In the genomic region with DNA sequence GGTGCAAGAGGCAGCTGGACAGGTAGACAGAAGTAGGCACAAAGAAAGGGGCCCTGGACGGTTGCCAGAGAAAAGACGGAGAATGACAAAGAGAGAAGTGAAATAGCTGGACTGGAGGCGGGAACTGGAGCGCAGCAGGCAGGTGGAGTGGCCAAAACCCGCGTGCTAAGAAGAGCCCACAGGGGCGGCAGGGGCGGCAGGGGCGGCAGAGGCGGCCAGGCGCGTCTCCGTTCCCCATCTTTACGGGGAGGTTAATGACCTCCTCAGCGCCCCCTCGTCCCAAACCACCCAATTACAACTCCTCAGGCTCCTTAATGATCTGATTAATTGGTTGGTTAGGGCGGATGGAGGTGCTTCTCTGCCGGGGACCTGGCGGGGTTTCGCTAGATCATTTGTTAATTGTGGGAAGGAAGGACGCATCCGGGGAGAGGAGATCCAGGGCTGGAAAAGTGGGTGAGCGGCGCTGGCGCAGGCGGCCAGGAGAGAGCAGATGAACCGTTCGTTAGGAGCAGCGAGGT, we compare ENCODE assay signal across 17 cellular contexts. TPM values are rescaled to one million over a fixed set of nuclear protein-coding genes. Genes with fewer than 3 reads are reported as not detected.
DNase-seq lines count a peak whose midpoint lies in the region; ATAC-seq lines count a peak whose summit lies in the region.
"Had no signal": no experiment of that assay in that cellular context is flagged by ENCODE, and none has a peak within 500 bp of the region (broad histone marks: within the 10 kb centered on the region; RNA-seq: fewer than 3 reads in every experiment).

No MANE protein-coding gene starts in this region.

- H3K36me3 Mint-ChIP-seq in activated T-cell treated with anti-CD3 and anti-CD28 coated beads, Interleukin-2, amount 50 U/mL, for 72 hours (ENCODE audit: insufficient read depth in 2 of 2) = no peaks in the 10 kb centered on the region
- no peaks in the 10 kb centered on the region for H3K36me3 Mint-ChIP-seq in stimulated activated effector memory CD8-positive, alpha-beta T cell treated with anti-CD3 and anti-CD28 coated beads, Interleukin-12 subunit alpha, Interleukin-12 subunit beta, amount 100 ng/mL, for 72 hours

- peak overlapping the region; percentile 55 for H3K9ac ChIP-seq in mesendoderm (ENCODE audit: low read length)

- H3K18ac ChIP-seq in mesendoderm (ENCODE audit: low read length) = no peak overlapping the region

- peak overlapping the region; percentile 20 for H3K23ac ChIP-seq in mesendoderm (ENCODE audit: low read length)

- peak overlapping the region; percentile 25 to 54 for H3K4me3 Mint-ChIP-seq in activated T-cell treated with anti-CD3 and anti-CD28 coated beads, Interleukin-2, amount 50 U/mL, for 72 hours
- H3K4me3 Mint-ChIP-seq in stimulated activated effector memory CD8-positive, alpha-beta T cell treated with anti-CD3 and anti-CD28 coated beads, Interleukin-12 subunit alpha, Interleukin-12 subunit beta, amount 100 ng/mL, for 72 hours = peak overlapping the region; percentile 30
- H3K4me3 Mint-ChIP-seq: central memory CD8-positive, alpha-beta T cell; natural killer cell had no signal

- H3K9me3 Mint-ChIP-seq in activated T-cell treated with anti-CD3 and anti-CD28 coated beads, Interleukin-2, amount 50 U/mL, for 72 hours = no peaks in the 10 kb centered on the region
- no peaks in the 10 kb centered on the region for H3K9me3 Mint-ChIP-seq in stimulated activated effector memory CD8-positive, alpha-beta T cell treated with anti-CD3 and anti-CD28 coated beads, Interleukin-12 subunit alpha, Interleukin-12 subunit beta, amount 100 ng/mL, for 72 hours
- H3K9me3 Mint-ChIP-seq: central memory CD8-positive, alpha-beta T cell; natural killer cell had no signal

- DNase-seq in activated T-cell treated with anti-CD3 and anti-CD28 coated beads, Interleukin-2, amount 50 U/mL, for 72 hours = no peak
- DNase-seq in activated T-cell treated with anti-CD3 and anti-CD28 coated beads, Interleukin-2, amount 50 U/mL, for 1 hour = no peak
- peak; percentile 12 for DNase-seq in NOMO-1 treated with dmso at 0.1 percent for 144 hours (lab: John Stamatoyannopoulos, UW; ENCODE audit: unreplicated experiment)
- DNase-seq in mesendoderm = no peak
- DNase-seq in stimulated activated effector memory CD8-positive, alpha-beta T cell treated with anti-CD3 and anti-CD28 coated beads, Interleukin-12 subunit alpha, Interleukin-12 subunit beta, amount 100 ng/mL, for 72 hours (ENCODE audit: low spot score in 2 of 2) = no peak
- DNase-seq in ACHN = no peak
- DNase-seq: activated CD4-positive, alpha-beta T cell treated with anti-CD3 and anti-CD28 coated beads for 4 hours; EL; natural killer cell; NCI-H1436 treated with DMSO at 0.1 percent for 48 hours; NCI-H345; substantia nigra; T-helper 9 cell had no signal

- H4K8ac ChIP-seq in mesendoderm (ENCODE audit: low read depth, low read length) = no peak overlapping the region

- H3K4me1 ChIP-seq in mesendoderm (ENCODE audit: control insufficient read depth, low read depth, low read length) = peaks cover 6% of the 10 kb centered on the region

- H2BK15ac ChIP-seq in mesendoderm (replicated peaks; ENCODE audit: low read depth) = no peak overlapping the region

- no peaks in the 10 kb centered on the region for H3K36me3 ChIP-seq in mesendoderm (ENCODE audit: control insufficient read depth, insufficient read depth, low read length)

- H2BK5ac ChIP-seq in mesendoderm (ENCODE audit: low read length) = no peak overlapping the region

- H2AK5ac ChIP-seq in mesendoderm (ENCODE audit: low read length) = no peak overlapping the region

- peak overlapping the region; percentile 52 for H3K56ac ChIP-seq in mesendoderm (ENCODE audit: low read length)

- no CpG with 5 or more reads among the region's 29 CpGs for WGBS in mesendoderm (ENCODE audit: extremely low coverage, insufficient coverage, low lambda C conversion rate)

- no peak overlapping the region for H3K27ac ChIP-seq in mesendoderm (ENCODE audit: low read depth, low read length)

- in situ Hi-C loops in ACHN (cut with HindIII; ENCODE audit: low pct_ligation_motif_present, low pct_unique_long_range_greater_than_20kb, low sequenced_read_pairs) = no loop called here

- peaks cover 79% of the 10 kb centered on the region for H3K27me3 ChIP-seq in mesendoderm (ENCODE audit: insufficient read depth, low read length, poor library complexity)

- no peak for ATAC-seq in activated T-cell treated with anti-CD3 and anti-CD28 coated beads, Interleukin-2, amount 50 U/mL, for 72 hours (replicated peaks in 1 of 2)
- no peak for ATAC-seq in stimulated activated effector memory CD8-positive, alpha-beta T cell treated with anti-CD3 and anti-CD28 coated beads, Interleukin-12 subunit alpha, Interleukin-12 subunit beta, amount 100 ng/mL, for 72 hours
- ATAC-seq in HG02970 (IDR thresholded peaks at IDR 0.05; ENCODE audit: low FRiP score, unreplicated experiment) (no peak), GM18519 (IDR thresholded peaks at IDR 0.05; ENCODE audit: low FRiP score, unreplicated experiment) (no peak)
- ATAC-seq: left lobe of liver, natural killer cell had no signal

- H3K4me2 ChIP-seq in mesendoderm (ENCODE audit: low read length) = peak overlapping the region; percentile 45

- H3K27me3 Mint-ChIP-seq in activated T-cell treated with anti-CD3 and anti-CD28 coated beads, Interleukin-2, amount 50 U/mL, for 72 hours (ENCODE audit: low read depth) = peaks cover 95% of the 10 kb centered on the region

- H3K4ac ChIP-seq in mesendoderm (ENCODE audit: low read depth, low read length) = no peak overlapping the region

- H3K79me2 ChIP-seq in mesendoderm (ENCODE audit: control insufficient read depth, insufficient read depth, low read length) = peaks cover 1% of the 10 kb centered on the region

- H3K79me1 ChIP-seq in mesendoderm (ENCODE audit: low read length) = no peaks in the 10 kb centered on the region

- H3K4me1 Mint-ChIP-seq in activated T-cell treated with anti-CD3 and anti-CD28 coated beads, Interleukin-2, amount 50 U/mL, for 72 hours (ENCODE audit: low read depth) = peaks cover 28% of the 10 kb centered on the region
- H3K4me1 Mint-ChIP-seq in stimulated activated effector memory CD8-positive, alpha-beta T cell treated with anti-CD3 and anti-CD28 coated beads, Interleukin-12 subunit alpha, Interleukin-12 subunit beta, amount 100 ng/mL, for 72 hours = peaks cover 22% of the 10 kb centered on the region

- H3K27ac Mint-ChIP-seq in activated T-cell treated with anti-CD3 and anti-CD28 coated beads, Interleukin-2, amount 50 U/mL, for 72 hours = no peak overlapping the region
- H3K27ac Mint-ChIP-seq in stimulated activated effector memory CD8-positive, alpha-beta T cell treated with anti-CD3 and anti-CD28 coated beads, Interleukin-12 subunit alpha, Interleukin-12 subunit beta, amount 100 ng/mL, for 72 hours = no peak overlapping the region
- H3K27ac Mint-ChIP-seq: natural killer cell had no signal

- no peak overlapping the region for H4K5ac ChIP-seq in mesendoderm (ENCODE audit: low read length)

- H3K4me3 ChIP-seq in mesendoderm (ENCODE audit: low read length) = no peak overlapping the region

- no peak overlapping the region for H2BK120ac ChIP-seq in mesendoderm (ENCODE audit: low read depth, low read length)

RNA-seq across cellular contexts. Expression of gene HOXB9, which starts 15.4 kb away (rescaled TPM):
- 10 to 100 TPM; 15.0 to 23.0 TPM for total RNA-seq in activated T-cell treated with anti-CD3 and anti-CD28 coated beads, Interleukin-2, amount 50 U/mL, for 72 hours
- polyA plus RNA-seq in mesendoderm (2013, experiment 1 of 2) = 0.17 TPM
- 0.10 TPM for polyA plus RNA-seq in mesendoderm (2013, experiment 2 of 2)

RNA-seq across cellular contexts. Expression of gene HOXB8, which starts 26.5 kb away (rescaled TPM):
- not detected for total RNA-seq in activated T-cell treated with anti-CD3 and anti-CD28 coated beads, Interleukin-2, amount 50 U/mL, for 72 hours
- polyA plus RNA-seq in mesendoderm (2013, experiment 1 of 2) = not detected
- not detected for polyA plus RNA-seq in mesendoderm (2013, experiment 2 of 2)
- total RNA-seq: natural killer cell had no signal

RNA-seq across cellular contexts. Expression of gene HOXB7, which starts 30.8 kb away (rescaled TPM):
- 1 to 10 TPM; 1.3 to 1.6 TPM for total RNA-seq in activated T-cell treated with anti-CD3 and anti-CD28 coated beads, Interleukin-2, amount 50 U/mL, for 72 hours
- not detected for polyA plus RNA-seq in mesendoderm (2013, experiment 1 of 2)
- polyA plus RNA-seq in mesendoderm (2013, experiment 2 of 2) = 0.04 TPM

RNA-seq across cellular contexts. Expression of gene HOXB6, which starts 36.8 kb away (rescaled TPM):
- under 1 TPM; 0.24 to 0.51 TPM for total RNA-seq in activated T-cell treated with anti-CD3 and anti-CD28 coated beads, Interleukin-2, amount 50 U/mL, for 72 hours
- polyA plus RNA-seq in mesendoderm (2013, experiment 1 of 2) = not detected
- polyA plus RNA-seq in mesendoderm (2013, experiment 2 of 2) = not detected
- total RNA-seq: natural killer cell had no signal

RNA-seq across cellular contexts. Expression of gene HOXB5, which starts 48.0 kb away (rescaled TPM):
- not detected for total RNA-seq in activated T-cell treated with anti-CD3 and anti-CD28 coated beads, Interleukin-2, amount 50 U/mL, for 72 hours
- polyA plus RNA-seq in mesendoderm (2013, experiment 1 of 2) = not detected
- polyA plus RNA-seq in mesendoderm (2013, experiment 2 of 2) = not detected
- total RNA-seq: natural killer cell had no signal
